Comparison of ENCODE assay signal across 10 cellular contexts in the genomic region with DNA sequence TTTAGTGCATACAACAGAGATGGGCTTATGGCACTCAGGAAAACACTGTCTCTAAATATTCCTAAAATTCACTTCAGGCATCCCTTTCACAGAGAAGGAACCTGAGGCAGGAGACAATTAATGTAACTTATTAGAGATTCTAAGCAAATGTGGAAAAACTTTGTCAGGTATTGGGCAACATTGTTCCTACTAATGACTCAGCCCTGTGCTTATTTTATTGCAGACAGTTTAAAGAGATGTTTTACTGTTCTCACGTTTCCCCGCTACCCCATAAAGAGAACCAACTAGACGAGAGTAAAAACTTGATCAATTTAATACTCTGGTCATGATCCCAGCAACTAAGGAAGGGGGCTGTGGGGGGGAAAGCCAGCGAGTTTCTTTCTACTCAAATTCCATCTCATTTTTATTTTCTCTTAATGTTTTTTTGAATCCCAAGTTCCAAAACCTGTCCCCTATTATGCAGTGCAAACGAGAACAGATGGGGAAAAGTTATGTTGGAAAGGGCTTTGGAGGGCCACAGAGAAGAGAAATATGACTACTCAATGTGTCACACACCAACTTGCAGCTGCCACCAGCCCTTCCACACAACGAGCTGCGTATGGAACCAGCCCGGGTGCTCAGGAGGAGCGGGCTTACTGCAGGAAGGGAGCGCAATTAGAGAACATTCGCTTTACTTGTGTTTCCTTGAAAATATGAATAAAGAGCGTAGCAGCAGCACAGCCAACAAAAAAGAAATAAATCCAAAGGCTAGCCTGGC. TPM values are rescaled to one million over a fixed set of nuclear protein-coding genes. Genes with fewer than 3 reads are reported as not detected.
DNase-seq lines count a peak whose midpoint lies in the region; ATAC-seq, FAIRE-seq and TF ChIP-seq lines count a peak whose summit lies in the region.
"Had no signal": no experiment of that assay in that cellular context is flagged by ENCODE, and none has a peak within 500 bp of the region (broad histone marks: within the 10 kb centered on the region; RNA-seq: fewer than 3 reads in every experiment).

No MANE protein-coding gene starts in this region.

- no peak overlapping the region for H3K27ac ChIP-seq in small intestine (ENCODE audit: low read depth in 1 of 2, low read length in 1 of 2)

- WGBS in small intestine, 3 donors, result 86 to 91% (median 89%) methylated on average over 12 of the region's 12 CpGs

- no peaks in the 10 kb centered on the region for H3K27me3 ChIP-seq in small intestine (ENCODE audit: control insufficient read depth in 2 of 2, insufficient read depth in 2 of 2, low read length in 2 of 2)

- H3K4me3 ChIP-seq in epithelial cell of esophagus (ENCODE audit: low read length) (no peak overlapping the region), small intestine (ENCODE audit: low read depth in 1 of 2, low read length in 2 of 2) (no peak overlapping the region)

- H3K27me3 Mint-ChIP-seq in activated naive CD4-positive, alpha-beta T cell treated with anti-CD3 and anti-CD28 coated beads, Interleukin-2, amount 50 U/mL, for 24 hours, result no peaks in the 10 kb centered on the region

- peak overlapping the region; percentile 55 for H3K4me3 Mint-ChIP-seq in activated naive CD4-positive, alpha-beta T cell treated with anti-CD3 and anti-CD28 coated beads, Interleukin-2, amount 50 U/mL, for 24 hours

- FAIRE-seq in small intestine (lab: Jason Lieb, UNC), result no peak

- no peaks in the 10 kb centered on the region for H3K36me3 ChIP-seq in small intestine (ENCODE audit: control insufficient read depth in 2 of 2, insufficient read depth in 2 of 2, low read length in 2 of 2)

- ATAC-seq in SK-N-SH treated with all-trans-retinoic acid at 6 μM for 48 hours, result no peak
- ATAC-seq: left lobe of liver had no signal

- DNase-seq in activated naive CD4-positive, alpha-beta T cell treated with anti-CD3 and anti-CD28 coated beads, Interleukin-2, amount 50 U/mL, for 16 hours, result no peak
- DNase-seq in NCI-H2171 (lab: John Stamatoyannopoulos, UW) (peak; percentile 39), epithelial cell of esophagus (ENCODE audit: low read depth) (peak; percentile 62), stromal cell of bone marrow (ENCODE audit: low read depth) (peak; percentile 66), GM13976 (ENCODE audit: low spot score) (no peak), small intestine (no peak)
- DNase-seq: NCI-H510A treated with DMSO at 0.1 percent for 48 hours had no signal

- peak overlapping the region; percentile 90 for H3K27ac Mint-ChIP-seq in activated naive CD4-positive, alpha-beta T cell treated with anti-CD3 and anti-CD28 coated beads, Interleukin-2, amount 50 U/mL, for 24 hours

- no peak for TF ChIP-seq CTCF in epithelial cell of esophagus (IDR thresholded peaks at IDR 0.05; ENCODE audit: insufficient read depth, low read depth, low read length, missing control alignments)
- TF ChIP-seq CTCF in GM13976 (IDR thresholded peaks at IDR 0.05; ENCODE audit: borderline replicate concordance, control extremely low read depth, extremely low read depth, insufficient read depth, missing control alignments), result no peak

- peaks cover 3% of the 10 kb centered on the region for H3K36me3 Mint-ChIP-seq in activated naive CD4-positive, alpha-beta T cell treated with anti-CD3 and anti-CD28 coated beads, Interleukin-2, amount 50 U/mL, for 24 hours

- peaks cover 5% of the 10 kb centered on the region for H3K9me3 Mint-ChIP-seq in activated naive CD4-positive, alpha-beta T cell treated with anti-CD3 and anti-CD28 coated beads, Interleukin-2, amount 50 U/mL, for 24 hours

- in situ Hi-C loops in GM13976 (cut with MboI; ENCODE audit: low sequenced_read_pairs, unreplicated experiment), result no loop called here

- H3K9me3 ChIP-seq in small intestine (ENCODE audit: control insufficient read depth, low read depth), result no peaks in the 10 kb centered on the region

- peaks cover 3 to 8% of the 10 kb centered on the region in 2 donors for H3K4me1 ChIP-seq in small intestine (ENCODE audit: control insufficient read depth in 2 of 2, insufficient read depth in 1 of 2, low read depth in 1 of 2, low read length in 1 of 2)

- H3K4me1 Mint-ChIP-seq in activated naive CD4-positive, alpha-beta T cell treated with anti-CD3 and anti-CD28 coated beads, Interleukin-2, amount 50 U/mL, for 24 hours, result peaks cover 95% of the 10 kb centered on the region

TF ChIP-seq in SK-N-SH treated with all-trans-retinoic acid at 6 μM for 48 hours, 23 proteins besides CTCF, POLR2A, EP300 and RAD21:
- TF ChIP-seq TOX (CRISPR knock-in tag; IDR thresholded peaks at IDR 0.05; ENCODE audit: borderline replicate concordance) (no peak), ESRRG (CRISPR knock-in tag; IDR thresholded peaks at IDR 0.05) (no peak), SNAI2 (CRISPR knock-in tag; IDR thresholded peaks at IDR 0.05) (no peak), ZNF70 (CRISPR knock-in tag; IDR thresholded peaks at IDR 0.05) (no peak), GLIS3 (CRISPR knock-in tag; IDR thresholded peaks at IDR 0.05) (no peak), ISL1 (CRISPR knock-in tag; IDR thresholded peaks at IDR 0.05) (no peak), CSDC2 (CRISPR knock-in tag; IDR thresholded peaks at IDR 0.05) (no peak), ZFP30 (CRISPR knock-in tag; IDR thresholded peaks at IDR 0.05) (no peak), ARNTL (CRISPR knock-in tag; IDR thresholded peaks at IDR 0.05; ENCODE audit: borderline replicate concordance, low read depth) (no peak), RARB (CRISPR knock-in tag; IDR thresholded peaks at IDR 0.05) (no peak), PPARA (CRISPR knock-in tag; IDR thresholded peaks at IDR 0.05; ENCODE audit: borderline replicate concordance) (no peak), ZNF565 (CRISPR knock-in tag; conservative IDR thresholded peaks at IDR 0.05; ENCODE audit: low read depth) (no peak)
- TF ChIP-seq, protein P1, sequence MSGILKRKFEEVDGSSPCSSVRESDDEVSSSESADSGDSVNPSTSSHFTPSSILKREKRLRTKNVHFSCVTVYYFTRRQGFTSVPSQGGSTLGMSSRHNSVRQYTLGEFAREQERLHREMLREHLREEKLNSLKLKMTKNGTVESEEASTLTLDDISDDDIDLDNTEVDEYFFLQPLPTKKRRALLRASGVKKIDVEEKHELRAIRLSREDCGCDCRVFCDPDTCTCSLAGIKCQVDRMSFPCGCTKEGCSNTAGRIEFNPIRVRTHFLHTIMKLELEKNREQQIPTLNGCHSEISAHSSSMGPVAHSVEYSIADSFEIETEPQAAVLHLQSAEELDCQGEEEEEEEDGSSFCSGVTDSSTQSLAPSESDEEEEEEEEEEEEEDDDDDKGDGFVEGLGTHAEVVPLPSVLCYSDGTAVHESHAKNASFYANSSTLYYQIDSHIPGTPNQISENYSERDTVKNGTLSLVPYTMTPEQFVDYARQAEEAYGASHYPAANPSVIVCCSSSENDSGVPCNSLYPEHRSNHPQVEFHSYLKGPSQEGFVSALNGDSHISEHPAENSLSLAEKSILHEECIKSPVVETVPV (CRISPR knock-in tag; IDR thresholded peaks at IDR 0.05), result no peak
- TF ChIP-seq, protein P2, sequence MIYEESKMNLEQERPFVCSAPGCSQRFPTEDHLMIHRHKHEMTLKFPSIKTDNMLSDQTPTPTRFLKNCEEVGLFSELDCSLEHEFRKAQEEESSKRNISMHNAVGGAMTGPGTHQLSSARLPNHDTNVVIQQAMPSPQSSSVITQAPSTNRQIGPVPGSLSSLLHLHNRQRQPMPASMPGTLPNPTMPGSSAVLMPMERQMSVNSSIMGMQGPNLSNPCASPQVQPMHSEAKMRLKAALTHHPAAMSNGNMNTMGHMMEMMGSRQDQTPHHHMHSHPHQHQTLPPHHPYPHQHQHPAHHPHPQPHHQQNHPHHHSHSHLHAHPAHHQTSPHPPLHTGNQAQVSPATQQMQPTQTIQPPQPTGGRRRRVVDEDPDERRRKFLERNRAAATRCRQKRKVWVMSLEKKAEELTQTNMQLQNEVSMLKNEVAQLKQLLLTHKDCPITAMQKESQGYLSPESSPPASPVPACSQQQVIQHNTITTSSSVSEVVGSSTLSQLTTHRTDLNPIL (CRISPR knock-in tag; IDR thresholded peaks at IDR 0.05; ENCODE audit: low read depth), result no peak
- TF ChIP-seq, protein P3, sequence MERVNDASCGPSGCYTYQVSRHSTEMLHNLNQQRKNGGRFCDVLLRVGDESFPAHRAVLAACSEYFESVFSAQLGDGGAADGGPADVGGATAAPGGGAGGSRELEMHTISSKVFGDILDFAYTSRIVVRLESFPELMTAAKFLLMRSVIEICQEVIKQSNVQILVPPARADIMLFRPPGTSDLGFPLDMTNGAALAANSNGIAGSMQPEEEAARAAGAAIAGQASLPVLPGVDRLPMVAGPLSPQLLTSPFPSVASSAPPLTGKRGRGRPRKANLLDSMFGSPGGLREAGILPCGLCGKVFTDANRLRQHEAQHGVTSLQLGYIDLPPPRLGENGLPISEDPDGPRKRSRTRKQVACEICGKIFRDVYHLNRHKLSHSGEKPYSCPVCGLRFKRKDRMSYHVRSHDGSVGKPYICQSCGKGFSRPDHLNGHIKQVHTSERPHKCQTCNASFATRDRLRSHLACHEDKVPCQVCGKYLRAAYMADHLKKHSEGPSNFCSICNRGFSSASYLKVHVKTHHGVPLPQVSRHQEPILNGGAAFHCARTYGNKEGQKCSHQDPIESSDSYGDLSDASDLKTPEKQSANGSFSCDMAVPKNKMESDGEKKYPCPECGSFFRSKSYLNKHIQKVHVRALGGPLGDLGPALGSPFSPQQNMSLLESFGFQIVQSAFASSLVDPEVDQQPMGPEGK (CRISPR knock-in tag; IDR thresholded peaks at IDR 0.05; ENCODE audit: borderline replicate concordance), result no peak
- TF ChIP-seq, protein P4, sequence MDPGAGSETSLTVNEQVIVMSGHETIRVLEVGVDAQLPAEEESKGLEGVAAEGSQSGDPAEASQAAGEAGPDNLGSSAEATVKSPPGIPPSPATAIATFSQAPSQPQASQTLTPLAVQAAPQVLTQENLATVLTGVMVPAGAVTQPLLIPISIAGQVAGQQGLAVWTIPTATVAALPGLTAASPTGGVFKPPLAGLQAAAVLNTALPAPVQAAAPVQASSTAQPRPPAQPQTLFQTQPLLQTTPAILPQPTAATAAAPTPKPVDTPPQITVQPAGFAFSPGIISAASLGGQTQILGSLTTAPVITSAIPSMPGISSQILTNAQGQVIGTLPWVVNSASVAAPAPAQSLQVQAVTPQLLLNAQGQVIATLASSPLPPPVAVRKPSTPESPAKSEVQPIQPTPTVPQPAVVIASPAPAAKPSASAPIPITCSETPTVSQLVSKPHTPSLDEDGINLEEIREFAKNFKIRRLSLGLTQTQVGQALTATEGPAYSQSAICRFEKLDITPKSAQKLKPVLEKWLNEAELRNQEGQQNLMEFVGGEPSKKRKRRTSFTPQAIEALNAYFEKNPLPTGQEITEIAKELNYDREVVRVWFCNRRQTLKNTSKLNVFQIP (CRISPR knock-in tag; IDR thresholded peaks at IDR 0.05; ENCODE audit: borderline replicate concordance, low read depth), result no peak

RNA-seq across cellular contexts. Expression of a gene that starts 18.7 kb away (rescaled TPM):
- polyA plus RNA-seq in small intestine, result 10 to 100 TPM in 1 of 3 donors, 1 to 10 TPM in 2; 2.2 to 12.4 (median 4.3) TPM

Comparison
In these comparisons a context has a peak if more than half of its experiments do, and no peak if none do; other contexts are left out.
1. DNase-seq: peak in NCI-H2171 (single experiment), epithelial cell of esophagus (single experiment) and stromal cell of bone marrow (single experiment); none in activated naive CD4-positive, alpha-beta T cell treated with anti-CD3 and anti-CD28 coated beads, Interleukin-2, amount 50 U/mL, for 16 hours (single experiment), GM13976 (single experiment) and small intestine (single experiment).